ENCODE assay signal across 8 cellular contexts in genomic region chr10:71302874-71303568, GRCh38. TPM values are rescaled to one million over a fixed set of nuclear protein-coding genes. Genes with fewer than 3 reads are reported as not detected.
DNase-seq lines count a peak whose midpoint lies in the region; TF ChIP-seq lines count a peak whose summit lies in the region.

No MANE protein-coding gene starts in this region.

- no peak overlapping the region for H2BK5ac ChIP-seq in mesendoderm (ENCODE audit: low read length)

- no peaks in the 10 kb centered on the region for H3K36me3 Mint-ChIP-seq in activated CD4-positive, alpha-beta memory T cell treated with anti-CD3 and anti-CD28 coated beads, Interleukin-2, amount 10 ng/mL, durations not matched to agents 7 days and 5 days (ENCODE audit: low read depth)

- no peak overlapping the region for H2BK15ac ChIP-seq in mesendoderm (replicated peaks; ENCODE audit: low read depth)

- H3K79me2 ChIP-seq in OCI-LY3 (ENCODE audit: low read length) (no peaks in the 10 kb centered on the region), mesendoderm (ENCODE audit: control insufficient read depth, insufficient read depth, low read length) (no peaks in the 10 kb centered on the region)

- intact Hi-C loops in tibial artery (cut with DNase I; ENCODE audit: low total_unique reads): no loop called here

- no peaks in the 10 kb centered on the region for H3K36me3 ChIP-seq in OCI-LY3 (replicated peaks; ENCODE audit: low read depth, low read length)
- peaks cover 1% of the 10 kb centered on the region for H3K36me3 ChIP-seq in mesendoderm (ENCODE audit: control insufficient read depth, insufficient read depth, low read length)
- peaks cover 0 to 13% (median 3%) of the 10 kb centered on the region in 3 donors for H3K36me3 ChIP-seq in tibial artery

- H3K9ac ChIP-seq in OCI-LY3 (ENCODE audit: low read length) (no peak overlapping the region), mesendoderm (ENCODE audit: low read length) (no peak overlapping the region)

- H3K4me3 ChIP-seq in OCI-LY3 (ENCODE audit: low read length) (no peak overlapping the region), mesendoderm (ENCODE audit: low read length) (no peak overlapping the region), tibial artery (no peak overlapping the region)

- no peak overlapping the region for H4K8ac ChIP-seq in mesendoderm (ENCODE audit: low read depth, low read length)

- H3K27ac ChIP-seq in OCI-LY3 (ENCODE audit: low read length): no peak overlapping the region
- H3K27ac ChIP-seq in mesendoderm (ENCODE audit: low read depth, low read length): no peak overlapping the region
- H3K27ac ChIP-seq in tibial artery: no peak overlapping the region

- POLR2A ChIA-PET in activated CD4-positive, alpha-beta memory T cell treated with anti-CD3 and anti-CD28 coated beads, Interleukin-2, amount 10 ng/mL, durations not matched to agents 7 days and 5 days (lab: Charles Lee): interaction anchor here (0.8 kb wide), 1 partner anchor 405 kb away, joined by 3 read pairs; no protein-coding TSS in a partner anchor

- peaks cover 2% of the 10 kb centered on the region for H3K4me1 Mint-ChIP-seq in activated CD4-positive, alpha-beta memory T cell treated with anti-CD3 and anti-CD28 coated beads, Interleukin-2, amount 10 ng/mL, durations not matched to agents 7 days and 5 days

- CTCF ChIA-PET in activated CD4-positive, alpha-beta memory T cell treated with anti-CD3 and anti-CD28 coated beads, Interleukin-2, amount 10 ng/mL, durations not matched to agents 7 days and 5 days (lab: Charles Lee): interaction anchor here (1.2 to 1.7 kb wide), 3 partner anchors 9 to 405 kb away, joined by 3 to 4 read pairs (median 3); no protein-coding TSS in a partner anchor

- no peak overlapping the region for H3K4me2 ChIP-seq in OCI-LY3 (ENCODE audit: low read length)
- H3K4me2 ChIP-seq in mesendoderm (ENCODE audit: low read length): no peak overlapping the region

- H3K27me3 Mint-ChIP-seq in activated CD4-positive, alpha-beta memory T cell treated with anti-CD3 and anti-CD28 coated beads, Interleukin-2, amount 10 ng/mL, durations not matched to agents 7 days and 5 days: peaks cover 2% of the 10 kb centered on the region

- no peak overlapping the region for H4K5ac ChIP-seq in mesendoderm (ENCODE audit: low read length)

- no peaks in the 10 kb centered on the region for H3K9me3 ChIP-seq in OCI-LY3 (ENCODE audit: insufficient read depth, low read length)
- no peaks in the 10 kb centered on the region for H3K9me3 ChIP-seq in tibial artery

- no peaks in the 10 kb centered on the region for H3K9me3 Mint-ChIP-seq in activated CD4-positive, alpha-beta memory T cell treated with anti-CD3 and anti-CD28 coated beads, Interleukin-2, amount 10 ng/mL, durations not matched to agents 7 days and 5 days

- no peak overlapping the region for H2AK5ac ChIP-seq in mesendoderm (ENCODE audit: low read length)

- TF ChIP-seq CTCF in OCI-LY3 (IDR thresholded peaks at IDR 0.05; ENCODE audit: low read depth, low read length) (peak; percentile 48), tibial artery (IDR thresholded peaks at IDR 0.05) (peak in 1 of 2 experiments; percentile 44)

- H2BK120ac ChIP-seq in mesendoderm (ENCODE audit: low read depth, low read length): no peak overlapping the region

- no peak overlapping the region for H3K23ac ChIP-seq in mesendoderm (ENCODE audit: low read length)

- no peak overlapping the region for H3K18ac ChIP-seq in mesendoderm (ENCODE audit: low read length)

- no peak overlapping the region for H3K4me3 Mint-ChIP-seq in activated CD4-positive, alpha-beta memory T cell treated with anti-CD3 and anti-CD28 coated beads, Interleukin-2, amount 10 ng/mL, durations not matched to agents 7 days and 5 days

- no CpG with 5 or more reads among the region's 8 CpGs for WGBS in mesendoderm (ENCODE audit: extremely low coverage, insufficient coverage, low lambda C conversion rate)

- H3K79me1 ChIP-seq in mesendoderm (ENCODE audit: low read length): no peaks in the 10 kb centered on the region

- H3K27ac Mint-ChIP-seq in activated CD4-positive, alpha-beta memory T cell treated with anti-CD3 and anti-CD28 coated beads, Interleukin-2, amount 10 ng/mL, durations not matched to agents 7 days and 5 days: no peak overlapping the region

- H3K4me1 ChIP-seq in OCI-LY3 (ENCODE audit: low read length): peaks cover 24% of the 10 kb centered on the region
- no peaks in the 10 kb centered on the region for H3K4me1 ChIP-seq in mesendoderm (ENCODE audit: control insufficient read depth, low read depth, low read length)
- no peaks in the 10 kb centered on the region for H3K4me1 ChIP-seq in tibial artery

- no peak overlapping the region for H3K4ac ChIP-seq in mesendoderm (ENCODE audit: low read depth, low read length)

- no peaks in the 10 kb centered on the region for H4K20me1 ChIP-seq in OCI-LY3 (ENCODE audit: insufficient read depth, low read length)

- H2AFZ ChIP-seq in OCI-LY3 (ENCODE audit: low read depth, low read length): no peak overlapping the region

- DNase-seq in DMS 273 treated with DMSO at 0.1 percent for 48 hours (lab: John Stamatoyannopoulos, UW) (peak; percentile 39), HuH-7 (ENCODE audit: low spot score) (peak; percentile 53), dedifferentiated amniotic fluid mesenchymal stem cell (ENCODE audit: extremely low spot score) (peak; percentile 36), mesendoderm (peak; percentile 74), tibial artery (no peak)
- no peak for DNase-seq in activated CD4-positive, alpha-beta memory T cell treated with anti-CD3 and anti-CD28 coated beads, Interleukin-2, amount 10 ng/mL, durations not matched to agents 7 days and 5 days
- no peak for DNase-seq in stimulated activated CD4-positive, alpha-beta T cell treated with anti-CD3 and anti-CD28 coated beads, Interleukin-4, amount 100 ng/mL, for 1 hour

- H3K27me3 ChIP-seq in OCI-LY3 (ENCODE audit: low read depth, low read length) (no peaks in the 10 kb centered on the region), mesendoderm (ENCODE audit: insufficient read depth, low read length, poor library complexity) (no peaks in the 10 kb centered on the region), tibial artery (no peaks in the 10 kb centered on the region)

- H3K56ac ChIP-seq in mesendoderm (ENCODE audit: low read length): no peak overlapping the region

RNA-seq across cellular contexts. Expression of gene SLC29A3, which starts 16.0 kb away (rescaled TPM):
- polyA plus RNA-seq in mesendoderm (2013, experiment 1 of 2): 9.4 TPM
- polyA plus RNA-seq in mesendoderm (2013, experiment 2 of 2): 8.8 TPM
- 1 to 10 TPM; 2.6 to 3.2 TPM for total RNA-seq in activated CD4-positive, alpha-beta memory T cell treated with anti-CD3 and anti-CD28 coated beads, Interleukin-2, amount 10 ng/mL, durations not matched to agents 7 days and 5 days

Comparison
In these comparisons a context has a peak if more than half of its experiments do, and no peak if none do; other contexts are left out.
1. DNase-seq: peak in DMS 273 treated with DMSO at 0.1 percent for 48 hours (single experiment), HuH-7 (single experiment), dedifferentiated amniotic fluid mesenchymal stem cell (single experiment) and mesendoderm (single experiment); none in activated CD4-positive, alpha-beta memory T cell treated with anti-CD3 and anti-CD28 coated beads, Interleukin-2, amount 10 ng/mL, durations not matched to agents 7 days and 5 days (single experiment), stimulated activated CD4-positive, alpha-beta T cell treated with anti-CD3 and anti-CD28 coated beads, Interleukin-4, amount 100 ng/mL, for 1 hour (single experiment) and tibial artery (0 of 2).